7 cellular contexts compared by ENCODE assay signal in genomic region chr1:172145231-172145651, GRCh38.
A peak's percentile ranks its signal among the peaks of the same experiment; 100 is the strongest.
DNase-seq lines count a peak whose midpoint lies in the region; ATAC-seq and TF ChIP-seq lines count a peak whose summit lies in the region.

No MANE protein-coding gene starts in this region.

- TF ChIP-seq CTCF in colonic mucosa (IDR thresholded peaks at IDR 0.05), result no peak
- no peak for TF ChIP-seq CTCF in thoracic aorta (IDR thresholded peaks at IDR 0.05)

- intact Hi-C loops in colonic mucosa (cut with DNase I), result no loop called here

- H3K9me3 ChIP-seq in colonic mucosa (no peaks in the 10 kb centered on the region), thoracic aorta (no peaks in the 10 kb centered on the region)

- DNase-seq in MV-4-11 (lab: John Stamatoyannopoulos, UW) (peak; percentile 21), colonic mucosa (no peak), lung microvascular endothelial cell (ENCODE audit: low read depth in 2 of 2) (peak; percentile 10 to 30), thoracic aorta (ENCODE audit: low spot score) (no peak), NCI-H2227 treated with DMSO at 0.1 percent for 48 hours (lab: John Stamatoyannopoulos, UW) (no peak)

- H3K4me1 ChIP-seq in colonic mucosa (no peaks in the 10 kb centered on the region), thoracic aorta (ENCODE audit: control insufficient read depth in 1 of 2, low read depth in 2 of 2) (peaks cover 3 to 16% of the 10 kb centered on the region in 2 donors)

- H3K36me3 ChIP-seq in colonic mucosa (no peaks in the 10 kb centered on the region), thoracic aorta (no peaks in the 10 kb centered on the region)

- H3K27me3 ChIP-seq in colonic mucosa (no peaks in the 10 kb centered on the region), thoracic aorta (replicated peaks; ENCODE audit: insufficient read depth) (no peaks in the 10 kb centered on the region)

- peak overlapping the region in 1 of 2 donors; percentile 52 for H3K9ac ChIP-seq in colonic mucosa (ENCODE audit: low read depth in 2 of 2, low read length in 2 of 2)

- H3K4me3 ChIP-seq in colonic mucosa (no peak overlapping the region), thoracic aorta (peak overlapping the region; percentile 84)

- peak; percentile 41 for ATAC-seq in thoracic aorta (ENCODE audit: insufficient number of reproducible peaks, low FRiP score, low read depth)
- no peak for ATAC-seq in GM18520 (IDR thresholded peaks at IDR 0.05; ENCODE audit: unreplicated experiment)
- no peak for ATAC-seq in GM19463 (IDR thresholded peaks at IDR 0.05; ENCODE audit: unreplicated experiment)

- H3K27ac ChIP-seq in colonic mucosa (peak overlapping the region; percentile 67), thoracic aorta (peak overlapping the region; percentile 89 to 93)

Comparison
In these comparisons a context has a peak if more than half of its experiments do, and no peak if none do; other contexts are left out.
1. DNase-seq: peak in MV-4-11 (single experiment) and lung microvascular endothelial cell (2 of 2); none in colonic mucosa (single experiment), thoracic aorta (single experiment) and NCI-H2227 treated with DMSO at 0.1 percent for 48 hours (single experiment).